ENCODE assay signal across 19 cellular contexts in genomic region chr18:6775237-6775636, GRCh38. TPM values are rescaled to one million over a fixed set of nuclear protein-coding genes. Genes with fewer than 3 reads are reported as not detected.
"Had no signal": no experiment of that assay in that cellular context is flagged by ENCODE, and none has a peak within 500 bp of the region (broad histone marks: within the 10 kb centered on the region; RNA-seq: fewer than 3 reads in every experiment).

No MANE protein-coding gene starts in this region.

- H3K9me3 ChIP-seq: ascending aorta, gastrocnemius medialis, left lung, neutrophil, tibial artery had no signal

- H3K27me3 Mint-ChIP-seq: activated naive CD8-positive, alpha-beta T cell treated with anti-CD3 and anti-CD28 coated beads, Interleukin-2, amount 50 U/mL, for 24 hours; activated T-helper 17 cell treated with anti-CD3 and anti-CD28 coated beads, Interleukin-2, amount 50 U/mL, for 72 hours; dendritic cell treated with granulocyte-macrophage colony-stimulating factor and Interleukin-4, amounts not matched to agents 40 ng/mL and 50 ng/mL, for 4 days had no signal

- H3K4me3 ChIP-seq: ascending aorta, skin epidermis, tibial artery had no signal

- H3K27ac Mint-ChIP-seq: activated naive CD4-positive, alpha-beta T cell treated with anti-CD3 and anti-CD28 coated beads for 36 hours; activated naive CD8-positive, alpha-beta T cell treated with anti-CD3 and anti-CD28 coated beads, Interleukin-2, amount 50 U/mL, for 24 hours; activated T-helper 17 cell treated with anti-CD3 and anti-CD28 coated beads, Interleukin-2, amount 50 U/mL, for 72 hours; dendritic cell treated with granulocyte-macrophage colony-stimulating factor and Interleukin-4, amounts not matched to agents 40 ng/mL and 50 ng/mL, for 4 days; T-helper 2 cell treated with Interferon-gamma antibody and Interleukin-4, amounts not matched to agents 5 μg/mL and 100 μg/mL, for 36 hours had no signal

- ATAC-seq: activated naive CD8-positive, alpha-beta T cell treated with anti-CD3 and anti-CD28 coated beads, Interleukin-2, amount 50 U/mL, for 24 hours; activated T-helper 17 cell treated with anti-CD3 and anti-CD28 coated beads, Interleukin-2, amount 50 U/mL, for 72 hours; gastrocnemius medialis; left lung had no signal

- H3K4me1 Mint-ChIP-seq: activated naive CD8-positive, alpha-beta T cell treated with anti-CD3 and anti-CD28 coated beads, Interleukin-2, amount 50 U/mL, for 24 hours; activated T-helper 17 cell treated with anti-CD3 and anti-CD28 coated beads, Interleukin-2, amount 50 U/mL, for 72 hours had no signal

- H3K27ac ChIP-seq: ascending aorta, left lung, neutrophil, tibial artery had no signal

- H3K4me3 Mint-ChIP-seq: activated naive CD4-positive, alpha-beta T cell treated with anti-CD3 and anti-CD28 coated beads for 36 hours; activated naive CD8-positive, alpha-beta T cell treated with anti-CD3 and anti-CD28 coated beads, Interleukin-2, amount 50 U/mL, for 24 hours; activated T-helper 17 cell treated with anti-CD3 and anti-CD28 coated beads, Interleukin-2, amount 50 U/mL, for 72 hours; dendritic cell treated with granulocyte-macrophage colony-stimulating factor and Interleukin-4, amounts not matched to agents 40 ng/mL and 50 ng/mL, for 4 days; T-helper 2 cell treated with Interferon-gamma antibody and Interleukin-4, amounts not matched to agents 5 μg/mL and 100 μg/mL, for 36 hours had no signal

- H3K36me3 ChIP-seq: ascending aorta, gastrocnemius medialis, left lung, neutrophil, tibial artery had no signal

- H3K27me3 ChIP-seq: ascending aorta, gastrocnemius medialis, left lung, neutrophil, tibial artery had no signal

- H3K4me1 ChIP-seq: ascending aorta, gastrocnemius medialis, left lung, tibial artery had no signal

- DNase-seq: activated CD4-positive, alpha-beta T cell treated with anti-CD3 and anti-CD28 coated beads, Interleukin-2, amount 50 U/mL, for 4 hours; activated CD4-positive, CD25-positive, alpha-beta regulatory T cell treated with anti-CD3 and anti-CD28 coated beads, Interleukin-2, amount 50 U/mL, for 72 hours; activated naive CD4-positive, alpha-beta T cell treated with anti-CD3 and anti-CD28 coated beads for 36 hours; activated naive CD8-positive, alpha-beta T cell treated with anti-CD3 and anti-CD28 coated beads, Interleukin-2, amount 50 U/mL, for 24 hours; effector memory CD4-positive, alpha-beta T cell; gastrocnemius medialis; islet precursor cell; left lung; mesendoderm; retina; stimulated activated CD4-positive, alpha-beta T cell treated with anti-CD3 and anti-CD28 coated beads, Interleukin-4, amount 100 ng/mL, for 24 hours; stimulated activated naive CD4-positive, alpha-beta T cell; tibial artery had no signal

RNA-seq across cellular contexts. Expression of gene ARHGAP28, which starts 45.7 kb away (rescaled TPM):
- total RNA-seq: activated naive CD4-positive, alpha-beta T cell treated with anti-CD3 and anti-CD28 coated beads for 36 hours; activated T-helper 17 cell treated with anti-CD3 and anti-CD28 coated beads, Interleukin-2, amount 50 U/mL, for 72 hours had no signal
